In the genomic region with DNA sequence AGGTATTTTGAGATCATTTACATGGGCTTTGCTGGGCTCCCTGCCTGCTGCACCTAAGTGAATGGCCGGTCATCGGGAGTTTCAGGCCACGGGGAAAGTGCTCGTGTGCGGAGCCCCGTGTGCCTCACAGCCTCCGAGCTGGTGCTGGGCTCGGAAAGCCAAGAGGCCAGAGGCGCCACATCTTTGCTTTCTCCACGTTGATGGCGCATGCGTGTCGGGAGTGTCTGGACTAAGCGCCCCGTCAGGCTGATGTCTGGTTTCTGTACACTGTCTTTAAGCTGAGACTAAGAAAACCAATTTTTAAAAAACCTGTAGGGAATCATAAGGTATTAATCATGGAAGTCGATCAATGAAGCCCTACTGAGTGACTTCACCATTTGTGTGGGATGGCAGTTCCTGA, we compare ENCODE assay signal across 27 cellular contexts.
"Had no signal": no experiment of that assay in that cellular context is flagged by ENCODE, and none has a peak within 500 bp of the region (broad histone marks: within the 10 kb centered on the region; RNA-seq: fewer than 3 reads in every experiment).

No MANE protein-coding gene starts in this region.

- H3K9me3 Mint-ChIP-seq: activated B cell treated with CpG ODN at 0.5 μM for 24 hours; activated CD4-positive, alpha-beta T cell treated with anti-CD3 and anti-CD28 coated beads, Interleukin-2, amount 10 ng/mL, durations not matched to agents 24 days and 14 days; activated naive CD4-positive, alpha-beta T cell treated with anti-CD3 and anti-CD28 coated beads, Interleukin-2, amount 10 ng/mL, durations not matched to agents 7 days and 5 days; activated T-cell treated with anti-CD3 and anti-CD28 coated beads, Interleukin-2, amount 50 U/mL, for 24 hours; activated T-helper 1 cell treated with anti-CD3 and anti-CD28 coated beads, Interleukin-12 subunit alpha, Interleukin-12 subunit beta, Interleukin-2, Interleukin-4 antibody, amounts not matched to agents 30 ng/mL and 10 ng/mL and 1 ng/mL, durations not matched to agents 14 hours and 24 hours and 36 hours; central memory CD8-positive, alpha-beta T cell; T-helper 1 cell treated with Interleukin-12 subunit alpha and Interleukin-12 subunit beta and Interleukin-4 antibody, amounts not matched to agents 30 μg/mL and 1 μg/mL, for 36 hours had no signal

- H3K27ac ChIP-seq: KMS-11, SJSA1 had no signal

- DNase-seq: activated B cell treated with CpG ODN at 0.5 μM for 24 hours; activated CD4-positive, alpha-beta T cell treated with anti-CD3 and anti-CD28 coated beads for 1 hour; activated CD4-positive, alpha-beta T cell treated with anti-CD3 and anti-CD28 coated beads, Interleukin-2, amount 10 ng/mL, durations not matched to agents 24 days and 14 days; activated CD4-positive, alpha-beta T cell treated with anti-CD3 and anti-CD28 coated beads, Interleukin-2, amount 50 U/mL, for 48 hours; activated CD8-positive, alpha-beta memory T cell treated with anti-CD3 and anti-CD28 coated beads, Interleukin-2, amount 10 ng/mL, durations not matched to agents 7 days and 5 days; activated effector memory CD4-positive, alpha-beta T cell treated with anti-CD3 and anti-CD28 coated beads, Interleukin-2, amount 50 U/mL, for 16 hours; activated naive CD4-positive, alpha-beta T cell treated with anti-CD3 and anti-CD28 coated beads, Interleukin-2, amount 10 ng/mL, durations not matched to agents 7 days and 5 days; activated T-cell treated with anti-CD3 and anti-CD28 coated beads, Interleukin-2, amount 50 U/mL, for 24 hours; aorta; IMR-90; NCI-H1105; NCI-H1436; NCI-H2081; NCI-H510A treated with DMSO at 0.1 percent for 48 hours; NK-92 treated with Interleukin-12 subunit alpha and Interleukin-12 subunit beta, amount 100 ng/mL, for 24 hours; OCI-M1; Right ventricle myocardium superior; RPMI8226; T-helper 9 cell had no signal

- ATAC-seq: activated CD8-positive, alpha-beta memory T cell treated with anti-CD3 and anti-CD28 coated beads, Interleukin-2, amount 10 ng/mL, durations not matched to agents 7 days and 5 days; Panc1; SK-N-SH treated with all-trans-retinoic acid at 6 μM for 48 hours had no signal

- H3K4me1 ChIP-seq: SJSA1 had no signal

- FAIRE-seq: bronchial epithelial cell had no signal

- H3K4me1 Mint-ChIP-seq: activated B cell treated with CpG ODN at 0.5 μM for 24 hours; activated CD4-positive, alpha-beta T cell treated with anti-CD3 and anti-CD28 coated beads, Interleukin-2, amount 10 ng/mL, durations not matched to agents 24 days and 14 days; activated CD8-positive, alpha-beta memory T cell treated with anti-CD3 and anti-CD28 coated beads, Interleukin-2, amount 10 ng/mL, durations not matched to agents 7 days and 5 days; activated naive CD4-positive, alpha-beta T cell treated with anti-CD3 and anti-CD28 coated beads, Interleukin-2, amount 10 ng/mL, durations not matched to agents 7 days and 5 days had no signal

- H3K27me3 ChIP-seq: SJSA1 had no signal

- H3K36me3 Mint-ChIP-seq: activated CD8-positive, alpha-beta memory T cell treated with anti-CD3 and anti-CD28 coated beads, Interleukin-2, amount 10 ng/mL, durations not matched to agents 7 days and 5 days; activated naive CD4-positive, alpha-beta T cell treated with anti-CD3 and anti-CD28 coated beads, Interleukin-2, amount 10 ng/mL, durations not matched to agents 7 days and 5 days had no signal

- H3K9me3 ChIP-seq: SJSA1 had no signal

- H3K9ac ChIP-seq: KMS-11 had no signal

- H3K4me2 ChIP-seq: KMS-11 had no signal

- H3K36me3 ChIP-seq: SJSA1 had no signal

- H3K4me3 Mint-ChIP-seq: activated B cell treated with CpG ODN at 0.5 μM for 24 hours; activated CD4-positive, alpha-beta T cell treated with anti-CD3 and anti-CD28 coated beads, Interleukin-2, amount 10 ng/mL, durations not matched to agents 24 days and 14 days; activated CD8-positive, alpha-beta memory T cell treated with anti-CD3 and anti-CD28 coated beads, Interleukin-2, amount 10 ng/mL, durations not matched to agents 7 days and 5 days; activated naive CD4-positive, alpha-beta T cell treated with anti-CD3 and anti-CD28 coated beads, Interleukin-2, amount 10 ng/mL, durations not matched to agents 7 days and 5 days; activated T-cell treated with anti-CD3 and anti-CD28 coated beads, Interleukin-2, amount 50 U/mL, for 24 hours; activated T-helper 1 cell treated with anti-CD3 and anti-CD28 coated beads, Interleukin-12 subunit alpha, Interleukin-12 subunit beta, Interleukin-2, Interleukin-4 antibody, amounts not matched to agents 30 ng/mL and 10 ng/mL and 1 ng/mL, durations not matched to agents 14 hours and 24 hours and 36 hours; central memory CD8-positive, alpha-beta T cell; T-helper 1 cell treated with Interleukin-12 subunit alpha and Interleukin-12 subunit beta and Interleukin-4 antibody, amounts not matched to agents 30 μg/mL and 1 μg/mL, for 36 hours had no signal

- H3K27me3 Mint-ChIP-seq: activated B cell treated with CpG ODN at 0.5 μM for 24 hours; activated CD4-positive, alpha-beta T cell treated with anti-CD3 and anti-CD28 coated beads, Interleukin-2, amount 10 ng/mL, durations not matched to agents 24 days and 14 days; activated CD8-positive, alpha-beta memory T cell treated with anti-CD3 and anti-CD28 coated beads, Interleukin-2, amount 10 ng/mL, durations not matched to agents 7 days and 5 days; activated naive CD4-positive, alpha-beta T cell treated with anti-CD3 and anti-CD28 coated beads, Interleukin-2, amount 10 ng/mL, durations not matched to agents 7 days and 5 days; activated T-cell treated with anti-CD3 and anti-CD28 coated beads, Interleukin-2, amount 50 U/mL, for 24 hours; central memory CD8-positive, alpha-beta T cell had no signal

- H3K27ac Mint-ChIP-seq: activated B cell treated with CpG ODN at 0.5 μM for 24 hours; activated CD4-positive, alpha-beta T cell treated with anti-CD3 and anti-CD28 coated beads, Interleukin-2, amount 10 ng/mL, durations not matched to agents 24 days and 14 days; activated CD8-positive, alpha-beta memory T cell treated with anti-CD3 and anti-CD28 coated beads, Interleukin-2, amount 10 ng/mL, durations not matched to agents 7 days and 5 days; activated naive CD4-positive, alpha-beta T cell treated with anti-CD3 and anti-CD28 coated beads, Interleukin-2, amount 10 ng/mL, durations not matched to agents 7 days and 5 days; activated T-helper 1 cell treated with anti-CD3 and anti-CD28 coated beads, Interleukin-12 subunit alpha, Interleukin-12 subunit beta, Interleukin-2, Interleukin-4 antibody, amounts not matched to agents 30 ng/mL and 10 ng/mL and 1 ng/mL, durations not matched to agents 14 hours and 24 hours and 36 hours; T-helper 1 cell treated with Interleukin-12 subunit alpha and Interleukin-12 subunit beta and Interleukin-4 antibody, amounts not matched to agents 30 μg/mL and 1 μg/mL, for 36 hours had no signal

- H3K4me3 ChIP-seq: SJSA1 had no signal
